In genomic region chr14:65486856-65487255, GRCh38 we compare ENCODE assay signal across 15 cellular contexts.
"Had no signal": no experiment of that assay in that cellular context is flagged by ENCODE, and none has a peak within 500 bp of the region (broad histone marks: within the 10 kb centered on the region; RNA-seq: fewer than 3 reads in every experiment).

No MANE protein-coding gene starts in this region.

- H3K27me3 ChIP-seq: esophagus squamous epithelium, heart right ventricle, thyroid gland, vagina had no signal

- H3K4me3 ChIP-seq: esophagus squamous epithelium, heart right ventricle, smooth muscle cell, thyroid gland, vagina had no signal

- H3K27me3 Mint-ChIP-seq: activated B cell treated with CpG ODN at 0.5 μM for 24 hours; activated CD4-positive, alpha-beta T cell treated with anti-CD3 and anti-CD28 coated beads, Interleukin-2, amount 10 ng/mL, durations not matched to agents 24 days and 14 days; activated T-helper 17 cell treated with anti-CD3 and anti-CD28 coated beads, Interleukin-2, amount 50 U/mL, for 72 hours; T-helper 17 cell had no signal

- H3K9me3 ChIP-seq: esophagus squamous epithelium, heart right ventricle, thyroid gland, vagina had no signal

- H3K36me3 ChIP-seq: esophagus squamous epithelium, heart right ventricle, thyroid gland, vagina had no signal

- H3K4me1 ChIP-seq: esophagus squamous epithelium had no signal

- H3K27ac ChIP-seq: esophagus squamous epithelium, heart right ventricle, thyroid gland, vagina had no signal

- H3K27ac Mint-ChIP-seq: activated T-helper 17 cell treated with anti-CD3 and anti-CD28 coated beads, Interleukin-2, amount 50 U/mL, for 72 hours; T-helper 17 cell had no signal

- H3K9me3 Mint-ChIP-seq: activated B cell treated with CpG ODN at 0.5 μM for 24 hours; activated CD4-positive, alpha-beta T cell treated with anti-CD3 and anti-CD28 coated beads, Interleukin-2, amount 10 ng/mL, durations not matched to agents 24 days and 14 days; activated T-helper 17 cell treated with anti-CD3 and anti-CD28 coated beads, Interleukin-2, amount 50 U/mL, for 72 hours had no signal

- DNase-seq: activated B cell treated with CpG ODN at 0.5 μM for 24 hours; activated CD4-positive, alpha-beta T cell treated with anti-CD3 and anti-CD28 coated beads, Interleukin-2, amount 10 ng/mL, durations not matched to agents 24 days and 14 days; activated CD8-positive, alpha-beta memory T cell treated with anti-CD3 and anti-CD28 coated beads for 24 hours; activated naive CD4-positive, alpha-beta T cell treated with anti-CD3 and anti-CD28 coated beads, Interleukin-2, amount 50 U/mL, for 16 hours; esophagus squamous epithelium; heart right ventricle; kidney; midbrain; posterior cingulate gyrus; right cardiac atrium; T-helper 17 cell; thyroid gland had no signal

- ATAC-seq: activated T-helper 17 cell treated with anti-CD3 and anti-CD28 coated beads, Interleukin-2, amount 50 U/mL, for 72 hours; heart right ventricle; right cardiac atrium; T-helper 17 cell had no signal

- H3K4me3 Mint-ChIP-seq: activated B cell treated with CpG ODN at 0.5 μM for 24 hours; activated CD4-positive, alpha-beta T cell treated with anti-CD3 and anti-CD28 coated beads, Interleukin-2, amount 10 ng/mL, durations not matched to agents 24 days and 14 days; activated T-helper 17 cell treated with anti-CD3 and anti-CD28 coated beads, Interleukin-2, amount 50 U/mL, for 72 hours; T-helper 17 cell had no signal
